In the genomic region with DNA sequence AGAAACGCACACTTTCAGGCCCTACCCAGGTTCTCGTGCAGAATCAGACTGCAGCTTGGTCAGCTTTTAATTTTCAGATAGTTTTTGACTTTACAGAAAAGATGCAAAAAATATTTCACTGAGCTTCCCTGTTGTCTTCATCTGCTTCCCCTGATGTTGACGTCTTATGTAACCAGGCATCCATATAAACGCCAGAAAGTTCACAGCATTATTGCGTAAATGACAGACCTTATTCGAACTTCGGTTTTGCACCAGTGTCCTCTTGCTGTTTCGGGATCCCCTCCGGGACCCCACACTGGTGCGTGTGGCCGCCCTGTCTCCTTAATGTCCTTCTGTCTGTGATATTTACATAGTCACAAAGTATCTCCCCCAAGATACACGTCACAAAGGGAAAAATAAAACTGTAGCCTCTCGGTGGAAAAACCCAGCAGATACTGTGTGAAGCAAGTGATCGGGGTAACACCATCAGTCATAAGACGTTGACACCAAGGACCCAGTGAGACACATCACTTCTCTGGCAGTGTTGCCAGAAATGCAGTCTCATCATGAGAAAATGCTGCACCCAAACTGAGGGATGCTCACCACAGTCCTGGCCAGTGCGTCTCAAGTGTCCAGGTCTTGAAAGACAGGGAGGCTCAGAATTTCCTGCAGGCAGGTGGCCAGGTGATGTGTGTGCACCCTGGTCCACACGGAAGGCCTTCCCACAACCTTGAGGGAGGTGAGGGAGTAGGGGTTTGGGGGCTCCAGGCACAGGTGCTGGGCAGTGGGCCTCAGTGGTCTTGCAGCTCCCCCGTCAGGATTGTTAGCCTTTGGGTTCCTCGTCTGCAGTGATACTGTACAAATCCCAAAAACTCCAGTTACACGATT, we compare ENCODE assay signal across 12 cellular contexts. TPM values are rescaled to one million over a fixed set of nuclear protein-coding genes. Genes with fewer than 3 reads are reported as not detected.
DNase-seq lines count a peak whose midpoint lies in the region; ATAC-seq, FAIRE-seq and TF ChIP-seq lines count a peak whose summit lies in the region.
"Had no signal": no experiment of that assay in that cellular context is flagged by ENCODE, and none has a peak within 500 bp of the region (broad histone marks: within the 10 kb centered on the region; RNA-seq: fewer than 3 reads in every experiment).

No MANE protein-coding gene starts in this region.

- 76 to 87% methylated on average over 9 to 11 of the region's 20 CpGs for WGBS in gastroesophageal sphincter (ENCODE audit: low coverage in 1 of 2), 2 donors
- WGBS in spleen, 5 donors = 59 to 75% (median 64%) methylated on average over 19 to 20 of the region's 20 CpGs

- ATAC-seq in activated B cell treated with CpG ODN at 0.5 μM for 24 hours (ENCODE audit: low read depth) = no peak
- ATAC-seq in gastroesophageal sphincter = no peak
- ATAC-seq in HG02870 (IDR thresholded peaks at IDR 0.05; ENCODE audit: unreplicated experiment) = no peak

- H3K9me3 ChIP-seq in gastroesophageal sphincter (no peaks in the 10 kb centered on the region), spleen (no peaks in the 10 kb centered on the region)
- H3K9me3 ChIP-seq: thoracic aorta had no signal

- peak; percentile 40 for DNase-seq in SIG-M5 treated with dmso at 0.1 percent for 504 hours (lab: John Stamatoyannopoulos, UW; ENCODE audit: unreplicated experiment)
- DNase-seq in SIG-M5 (lab: John Stamatoyannopoulos, UW) = no peak
- no peak for DNase-seq in activated B cell treated with CpG ODN at 0.5 μM for 24 hours
- DNase-seq in spleen = no peak
- no peak for DNase-seq in stimulated activated CD4-positive, alpha-beta T cell treated with anti-CD3 and anti-CD28 coated beads, Interleukin-2, amount 100 ng/mL, for 24 hours
- DNase-seq in frontal cortex (ENCODE audit: low spot score in 2 of 2) = no peak
- DNase-seq: NCI-H524 had no signal

- H3K4me3 ChIP-seq in gastroesophageal sphincter (no peak overlapping the region), spleen (peak overlapping the region in 1 of 8 donors; percentile 59)

- TF ChIP-seq CTCF in activated B cell treated with CpG ODN at 0.5 μM for 24 hours (IDR thresholded peaks at IDR 0.05) (no peak), gastroesophageal sphincter (IDR thresholded peaks at IDR 0.05) (no peak), spleen (IDR thresholded peaks at IDR 0.05 in 8 of 11, conservative IDR thresholded peaks at IDR 0.05 in 3 of 11) (no peak)

- H3K4me3 Mint-ChIP-seq in activated B cell treated with CpG ODN at 0.5 μM for 24 hours = peak overlapping the region; percentile 79

- peak overlapping the region; percentile 91 for H3K27ac Mint-ChIP-seq in activated B cell treated with CpG ODN at 0.5 μM for 24 hours

- H3K36me3 ChIP-seq in gastroesophageal sphincter = peaks cover 0 to 32% of the 10 kb centered on the region in 2 donors
- H3K36me3 ChIP-seq in spleen = peaks cover 0 to 44% (median 3%) of the 10 kb centered on the region in 6 donors
- H3K36me3 ChIP-seq: thoracic aorta had no signal

- no peaks in the 10 kb centered on the region for H3K27me3 Mint-ChIP-seq in activated B cell treated with CpG ODN at 0.5 μM for 24 hours

- POLR2A ChIA-PET in activated B cell treated with CpG ODN at 0.5 μM for 24 hours (lab: Charles Lee) = interaction anchor here (0.7 to 2.9 kb wide), 7 partner anchors 10 to 475 kb away, joined by 3 to 9 read pairs (median 6); no protein-coding TSS in a partner anchor

- H3K27me3 ChIP-seq in gastroesophageal sphincter (no peaks in the 10 kb centered on the region), spleen (replicated peaks in 1 of 7) (no peaks in the 10 kb centered on the region)

- H3K4me1 Mint-ChIP-seq in activated B cell treated with CpG ODN at 0.5 μM for 24 hours = peaks cover 88% of the 10 kb centered on the region

- no peaks in the 10 kb centered on the region for H3K9me3 Mint-ChIP-seq in activated B cell treated with CpG ODN at 0.5 μM for 24 hours

- H3K36me3 Mint-ChIP-seq in activated B cell treated with CpG ODN at 0.5 μM for 24 hours (ENCODE audit: low read depth) = peaks cover 62% of the 10 kb centered on the region

- no peak for FAIRE-seq in frontal cortex (lab: Jason Lieb, UNC)
- FAIRE-seq: A204.1 had no signal

- intact Hi-C loops in activated B cell treated with CpG ODN at 0.5 μM for 24 hours (cut with micrococcal nuclease) = loop anchor here (1.0 to 10.0 kb wide), 4 partner anchors 91 to 1289 kb away; a partner anchor contains a TSS
- intact Hi-C loops in spleen (cut with DNase I; ENCODE audit: low total_unique reads) = no loop called here

- peak overlapping the region in 3 of 4 donors; percentile 22 to 98 (median 98) for H3K27ac ChIP-seq in gastroesophageal sphincter
- H3K27ac ChIP-seq in spleen = peak overlapping the region; percentile 76 to 98 (median 96)

- no peak for TF ChIP-seq EP300 in gastroesophageal sphincter (IDR thresholded peaks at IDR 0.05)

- CTCF ChIA-PET in activated B cell treated with CpG ODN at 0.5 μM for 24 hours (lab: Charles Lee) = interaction anchor here (1.4 kb wide), 1 partner anchor 482 kb away, joined by 5 read pairs; no protein-coding TSS in a partner anchor

- TF ChIP-seq POLR2A in gastroesophageal sphincter (IDR thresholded peaks at IDR 0.05) = no peak
- TF ChIP-seq POLR2A in spleen (IDR thresholded peaks at IDR 0.05) = no peak

- H3K4me1 ChIP-seq in gastroesophageal sphincter (peaks cover 0 to 73% (median 14%) of the 10 kb centered on the region in 3 donors), spleen (peaks cover 55 to 88% (median 77%) of the 10 kb centered on the region in 6 donors)

RNA-seq across cellular contexts. Expression of a gene that starts 4.3 kb away (rescaled TPM):
- total RNA-seq in activated B cell treated with CpG ODN at 0.5 μM for 24 hours (62.8 and 72.3 TPM in 2 replicates), gastroesophageal sphincter (10 to 100 TPM; 17.1 to 33.1 (median 24.2) TPM), spleen (10 to 100 TPM; 33.7 to 57.1 (median 50.0) TPM), frontal cortex (40.8 TPM)
- polyA plus RNA-seq in spleen = 10 to 100 TPM; 15.9 to 27.5 (median 25.0) TPM

RNA-seq across cellular contexts. Expression of a gene that starts 19.2 kb away (rescaled TPM):
- total RNA-seq in activated B cell treated with CpG ODN at 0.5 μM for 24 hours (not detected in 2 replicates), gastroesophageal sphincter (not detected), spleen (not detected), frontal cortex (not detected)
- polyA plus RNA-seq in spleen = not detected
- total RNA-seq: pulmonary artery endothelial cell, thoracic aorta had no signal
